In genomic region chr22:49811014-49811791, GRCh38 we compare ENCODE assay signal across 1 cellular context.
TF ChIP-seq lines count a peak whose summit lies in the region.

No MANE protein-coding gene starts in this region.

TF ChIP-seq in HepG2, 621 proteins besides CTCF, POLR2A, EP300 and RAD21:
- peak; percentile 13 for TF ChIP-seq RBM22 (optimal IDR thresholded peaks at IDR 0.05; ENCODE audit: low read length)
- TF ChIP-seq ZBTB33 (CRISPR knock-in tag; IDR thresholded peaks at IDR 0.05): 0 out of 2 replicates have a peak, but pooled peaks have one; percentile 37
- TF ChIP-seq ZNF224 (CRISPR knock-in tag; IDR thresholded peaks at IDR 0.05): no peak
